In the genomic region with DNA sequence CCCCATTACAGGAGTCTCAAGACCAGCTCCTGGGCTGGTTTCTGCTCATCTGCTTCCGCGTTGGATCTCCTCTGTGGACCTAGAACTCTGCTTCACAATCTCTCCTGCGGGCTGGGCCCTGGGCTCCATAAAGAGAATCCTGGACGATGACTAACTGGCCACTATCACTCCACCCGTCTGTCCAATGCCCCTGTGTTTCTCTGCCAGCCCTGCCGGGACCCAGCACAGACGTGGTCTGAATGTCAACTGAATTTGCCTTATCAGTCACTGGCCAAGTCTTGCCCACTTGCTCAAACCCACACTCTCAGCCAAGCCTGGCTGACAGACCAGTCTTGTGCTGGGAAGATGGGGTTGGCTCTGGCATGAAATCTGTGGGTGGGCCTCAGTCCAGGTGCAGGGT, we compare ENCODE assay signal across 1 cellular context.
TF ChIP-seq lines count a peak whose summit lies in the region.

No MANE protein-coding gene starts in this region.

TF ChIP-seq in A549, 52 proteins besides CTCF, POLR2A, EP300 and RAD21 (continued from another document):
- TF ChIP-seq, protein P1, sequence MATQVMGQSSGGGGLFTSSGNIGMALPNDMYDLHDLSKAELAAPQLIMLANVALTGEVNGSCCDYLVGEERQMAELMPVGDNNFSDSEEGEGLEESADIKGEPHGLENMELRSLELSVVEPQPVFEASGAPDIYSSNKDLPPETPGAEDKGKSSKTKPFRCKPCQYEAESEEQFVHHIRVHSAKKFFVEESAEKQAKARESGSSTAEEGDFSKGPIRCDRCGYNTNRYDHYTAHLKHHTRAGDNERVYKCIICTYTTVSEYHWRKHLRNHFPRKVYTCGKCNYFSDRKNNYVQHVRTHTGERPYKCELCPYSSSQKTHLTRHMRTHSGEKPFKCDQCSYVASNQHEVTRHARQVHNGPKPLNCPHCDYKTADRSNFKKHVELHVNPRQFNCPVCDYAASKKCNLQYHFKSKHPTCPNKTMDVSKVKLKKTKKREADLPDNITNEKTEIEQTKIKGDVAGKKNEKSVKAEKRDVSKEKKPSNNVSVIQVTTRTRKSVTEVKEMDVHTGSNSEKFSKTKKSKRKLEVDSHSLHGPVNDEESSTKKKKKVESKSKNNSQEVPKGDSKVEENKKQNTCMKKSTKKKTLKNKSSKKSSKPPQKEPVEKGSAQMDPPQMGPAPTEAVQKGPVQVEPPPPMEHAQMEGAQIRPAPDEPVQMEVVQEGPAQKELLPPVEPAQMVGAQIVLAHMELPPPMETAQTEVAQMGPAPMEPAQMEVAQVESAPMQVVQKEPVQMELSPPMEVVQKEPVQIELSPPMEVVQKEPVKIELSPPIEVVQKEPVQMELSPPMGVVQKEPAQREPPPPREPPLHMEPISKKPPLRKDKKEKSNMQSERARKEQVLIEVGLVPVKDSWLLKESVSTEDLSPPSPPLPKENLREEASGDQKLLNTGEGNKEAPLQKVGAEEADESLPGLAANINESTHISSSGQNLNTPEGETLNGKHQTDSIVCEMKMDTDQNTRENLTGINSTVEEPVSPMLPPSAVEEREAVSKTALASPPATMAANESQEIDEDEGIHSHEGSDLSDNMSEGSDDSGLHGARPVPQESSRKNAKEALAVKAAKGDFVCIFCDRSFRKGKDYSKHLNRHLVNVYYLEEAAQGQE (IDR thresholded peaks at IDR 0.05) = no peak
